In the genomic region with DNA sequence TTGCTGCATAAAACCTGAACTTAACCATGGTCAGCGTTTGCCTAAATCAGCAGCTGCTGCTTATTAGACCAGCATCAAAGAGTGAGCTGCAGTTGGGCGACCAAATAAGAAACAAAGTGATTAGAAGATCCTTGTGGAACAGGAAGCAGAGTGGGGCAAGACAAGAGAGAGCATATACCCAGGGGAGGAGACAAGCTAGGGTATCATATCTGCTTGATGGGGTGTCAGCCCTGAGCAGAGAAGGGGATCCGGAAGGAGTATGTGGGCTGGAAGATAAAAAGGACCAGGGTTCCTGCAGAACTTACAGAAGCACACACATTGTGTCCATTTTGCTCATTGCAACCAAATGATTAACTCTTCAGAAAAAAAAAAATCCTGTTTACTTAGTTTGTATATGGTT, we compare ENCODE assay signal across 17 cellular contexts.
A peak's percentile ranks its signal among the peaks of the same experiment; 100 is the strongest.
DNase-seq lines count a peak whose midpoint lies in the region; ATAC-seq lines count a peak whose summit lies in the region.
"Had no signal": no experiment of that assay in that cellular context is flagged by ENCODE, and none has a peak within 500 bp of the region (broad histone marks: within the 10 kb centered on the region; RNA-seq: fewer than 3 reads in every experiment).

No MANE protein-coding gene starts in this region.

- CTCF ChIA-PET in activated CD4-positive, alpha-beta memory T cell treated with anti-CD3 and anti-CD28 coated beads, Interleukin-2, amount 10 ng/mL, durations not matched to agents 7 days and 5 days (lab: Charles Lee) = no interaction called here

- no peak overlapping the region for H3K4me3 Mint-ChIP-seq in T-helper 1 cell treated with Interleukin-12 subunit alpha and Interleukin-12 subunit beta and Interleukin-4 antibody, amounts not matched to agents 30 μg/mL and 1 μg/mL, for 36 hours
- no peak overlapping the region for H3K4me3 Mint-ChIP-seq in activated CD4-positive, alpha-beta memory T cell treated with anti-CD3 and anti-CD28 coated beads, Interleukin-2, amount 10 ng/mL, durations not matched to agents 7 days and 5 days
- H3K4me3 Mint-ChIP-seq in memory B cell = no peak overlapping the region

- peaks cover 81% of the 10 kb centered on the region for H3K4me1 Mint-ChIP-seq in T-helper 1 cell treated with Interleukin-12 subunit alpha and Interleukin-12 subunit beta and Interleukin-4 antibody, amounts not matched to agents 30 μg/mL and 1 μg/mL, for 36 hours (ENCODE audit: low read depth)
- peaks cover 94% of the 10 kb centered on the region for H3K4me1 Mint-ChIP-seq in activated CD4-positive, alpha-beta memory T cell treated with anti-CD3 and anti-CD28 coated beads, Interleukin-2, amount 10 ng/mL, durations not matched to agents 7 days and 5 days
- peaks cover 62% of the 10 kb centered on the region for H3K4me1 Mint-ChIP-seq in memory B cell

- H3K27ac Mint-ChIP-seq in T-helper 1 cell treated with Interleukin-12 subunit alpha and Interleukin-12 subunit beta and Interleukin-4 antibody, amounts not matched to agents 30 μg/mL and 1 μg/mL, for 36 hours = peak overlapping the region; percentile 14
- H3K27ac Mint-ChIP-seq in activated CD4-positive, alpha-beta memory T cell treated with anti-CD3 and anti-CD28 coated beads, Interleukin-2, amount 10 ng/mL, durations not matched to agents 7 days and 5 days = peak overlapping the region; percentile 65
- peak overlapping the region; percentile 45 for H3K27ac Mint-ChIP-seq in memory B cell

- H3K27me3 Mint-ChIP-seq in T-helper 1 cell treated with Interleukin-12 subunit alpha and Interleukin-12 subunit beta and Interleukin-4 antibody, amounts not matched to agents 30 μg/mL and 1 μg/mL, for 36 hours (ENCODE audit: low read depth) = no peaks in the 10 kb centered on the region
- no peaks in the 10 kb centered on the region for H3K27me3 Mint-ChIP-seq in activated CD4-positive, alpha-beta memory T cell treated with anti-CD3 and anti-CD28 coated beads, Interleukin-2, amount 10 ng/mL, durations not matched to agents 7 days and 5 days
- no peaks in the 10 kb centered on the region for H3K27me3 Mint-ChIP-seq in memory B cell

- DNase-seq in T-helper 1 cell (no peak), CMK (ENCODE audit: low read depth) (peak; percentile 50), memory B cell (ENCODE audit: low spot score in 2 of 2) (no peak), SW 1271 (lab: John Stamatoyannopoulos, UW) (no peak), NCI-H345 treated with DMSO at 0.1 percent for 48 hours (lab: John Stamatoyannopoulos, UW; ENCODE audit: unreplicated experiment) (no peak), A172 (ENCODE audit: low spot score) (no peak)
- DNase-seq in activated CD4-positive, alpha-beta memory T cell treated with anti-CD3 and anti-CD28 coated beads, Interleukin-2, amount 10 ng/mL, durations not matched to agents 7 days and 5 days = no peak
- DNase-seq: activated CD4-positive, alpha-beta T cell treated with anti-CD3 and anti-CD28 coated beads, Interleukin-2, amount 50 U/mL, for 48 hours; AML-193; central memory CD4-positive, alpha-beta T cell; hypothalamus; NCI-H1417 treated with DMSO at 0.1 percent for 48 hours; pancreas; right cardiac atrium; stimulated activated CD4-positive, alpha-beta T cell treated with anti-CD3 and anti-CD28 coated beads, Interleukin-12 subunit alpha, Interleukin-12 subunit beta, amount 100 ng/mL, for 4 hours; uterus had no signal

- ATAC-seq in memory B cell (ENCODE audit: low read depth) = no peak
- ATAC-seq: pancreas, right cardiac atrium had no signal

- H3K9me3 Mint-ChIP-seq in T-helper 1 cell treated with Interleukin-12 subunit alpha and Interleukin-12 subunit beta and Interleukin-4 antibody, amounts not matched to agents 30 μg/mL and 1 μg/mL, for 36 hours = no peaks in the 10 kb centered on the region
- no peaks in the 10 kb centered on the region for H3K9me3 Mint-ChIP-seq in activated CD4-positive, alpha-beta memory T cell treated with anti-CD3 and anti-CD28 coated beads, Interleukin-2, amount 10 ng/mL, durations not matched to agents 7 days and 5 days
- H3K9me3 Mint-ChIP-seq in memory B cell = no peaks in the 10 kb centered on the region

- peaks cover 55% of the 10 kb centered on the region for H3K36me3 Mint-ChIP-seq in T-helper 1 cell treated with Interleukin-12 subunit alpha and Interleukin-12 subunit beta and Interleukin-4 antibody, amounts not matched to agents 30 μg/mL and 1 μg/mL, for 36 hours (ENCODE audit: low read depth)
- peaks cover 87% of the 10 kb centered on the region for H3K36me3 Mint-ChIP-seq in activated CD4-positive, alpha-beta memory T cell treated with anti-CD3 and anti-CD28 coated beads, Interleukin-2, amount 10 ng/mL, durations not matched to agents 7 days and 5 days (ENCODE audit: low read depth)
- H3K36me3 Mint-ChIP-seq in memory B cell = peaks cover 35% of the 10 kb centered on the region

- POLR2A ChIA-PET in activated CD4-positive, alpha-beta memory T cell treated with anti-CD3 and anti-CD28 coated beads, Interleukin-2, amount 10 ng/mL, durations not matched to agents 7 days and 5 days (lab: Charles Lee) = interaction anchor here (1.0 to 9.7 kb wide), 2 partner anchors 10 to 56 kb away, joined by 3 to 106 read pairs; no protein-coding TSS in a partner anchor

Comparison
In these comparisons a context has a peak if more than half of its experiments do, and no peak if none do; other contexts are left out.
1. H3K27ac Mint-ChIP-seq: peak in every context shown above with its lines; median percentile 65 in activated CD4-positive, alpha-beta memory T cell treated with anti-CD3 and anti-CD28 coated beads, Interleukin-2, amount 10 ng/mL, durations not matched to agents 7 days and 5 days; 45 in memory B cell; 14 in T-helper 1 cell treated with Interleukin-12 subunit alpha and Interleukin-12 subunit beta and Interleukin-4 antibody, amounts not matched to agents 30 μg/mL and 1 μg/mL, for 36 hours.